ENCODE assay signal across 14 cellular contexts in genomic region chr3:27138562-27138961, GRCh38.
"Had no signal": no experiment of that assay in that cellular context is flagged by ENCODE, and none has a peak within 500 bp of the region (broad histone marks: within the 10 kb centered on the region; RNA-seq: fewer than 3 reads in every experiment).

No MANE protein-coding gene starts in this region.

- H3K4me1 Mint-ChIP-seq: activated CD4-positive, alpha-beta T cell treated with anti-CD3 and anti-CD28 coated beads, Interleukin-2, amount 10 ng/mL, durations not matched to agents 7 days and 5 days; neural crest cell; stimulated activated effector memory CD8-positive, alpha-beta T cell treated with anti-CD3 and anti-CD28 coated beads, Interleukin-12 subunit alpha, Interleukin-12 subunit beta, amount 100 ng/mL, for 72 hours had no signal

- H3K27me3 Mint-ChIP-seq: activated CD4-positive, alpha-beta T cell treated with anti-CD3 and anti-CD28 coated beads, Interleukin-2, amount 10 ng/mL, durations not matched to agents 7 days and 5 days had no signal

- ATAC-seq: lower lobe of right lung had no signal

- H3K27ac ChIP-seq: breast epithelium, epithelial cell of prostate, lower lobe of right lung, thyroid gland had no signal

- H3K36me3 Mint-ChIP-seq: stimulated activated effector memory CD8-positive, alpha-beta T cell treated with anti-CD3 and anti-CD28 coated beads, Interleukin-12 subunit alpha, Interleukin-12 subunit beta, amount 100 ng/mL, for 72 hours had no signal

- H3K27me3 ChIP-seq: breast epithelium, thyroid gland had no signal

- H3K4me3 Mint-ChIP-seq: activated CD4-positive, alpha-beta T cell treated with anti-CD3 and anti-CD28 coated beads, Interleukin-2, amount 10 ng/mL, durations not matched to agents 7 days and 5 days; dendritic cell treated with granulocyte-macrophage colony-stimulating factor and Interleukin-4, amounts not matched to agents 40 ng/mL and 50 ng/mL, for 4 days; neural crest cell; stimulated activated effector memory CD8-positive, alpha-beta T cell treated with anti-CD3 and anti-CD28 coated beads, Interleukin-12 subunit alpha, Interleukin-12 subunit beta, amount 100 ng/mL, for 72 hours had no signal

- H3K9me3 Mint-ChIP-seq: dendritic cell treated with granulocyte-macrophage colony-stimulating factor and Interleukin-4, amounts not matched to agents 40 ng/mL and 50 ng/mL, for 4 days had no signal

- H3K9me3 ChIP-seq: breast epithelium, thyroid gland had no signal

- H3K4me1 ChIP-seq: breast epithelium, lower lobe of right lung, thyroid gland had no signal

- DNase-seq: activated CD4-positive, alpha-beta T cell treated with anti-CD3 and anti-CD28 coated beads, Interleukin-2, amount 10 ng/mL, durations not matched to agents 7 days and 5 days; activated CD4-positive, CD25-positive, alpha-beta regulatory T cell; activated CD8-positive, alpha-beta memory T cell treated with anti-CD3 and anti-CD28 coated beads, Interleukin-2, amount 50 U/mL, for 48 hours; aorta; effector memory CD4-positive, alpha-beta T cell; hypothalamus; lower lobe of right lung; SW 1271; thyroid gland had no signal

- H3K27ac Mint-ChIP-seq: activated CD4-positive, alpha-beta T cell treated with anti-CD3 and anti-CD28 coated beads, Interleukin-2, amount 10 ng/mL, durations not matched to agents 7 days and 5 days; dendritic cell treated with granulocyte-macrophage colony-stimulating factor and Interleukin-4, amounts not matched to agents 40 ng/mL and 50 ng/mL, for 4 days; stimulated activated effector memory CD8-positive, alpha-beta T cell treated with anti-CD3 and anti-CD28 coated beads, Interleukin-12 subunit alpha, Interleukin-12 subunit beta, amount 100 ng/mL, for 72 hours had no signal

- H3K36me3 ChIP-seq: breast epithelium, lower lobe of right lung, thyroid gland had no signal

- H3K4me3 ChIP-seq: breast epithelium, lower lobe of right lung, thyroid gland had no signal
